ENCODE assay signal across 1 cellular context in genomic region chr3:4983739-4984510, GRCh38.
A peak's percentile ranks its signal among the peaks of the same experiment; 100 is the strongest.
TF ChIP-seq lines count a peak whose summit lies in the region.

No MANE protein-coding gene starts in this region.

TF ChIP-seq in K562, 482 proteins besides CTCF, POLR2A, EP300 and RAD21 (continued from another document and continues in another):
- no peak for TF ChIP-seq CUX1 (CRISPR knock-in tag; IDR thresholded peaks at IDR 0.05)
- TF ChIP-seq ZSCAN29 (IDR thresholded peaks at IDR 0.05): no peak
- no peak for TF ChIP-seq FOS (IDR thresholded peaks at IDR 0.05; ENCODE audit: extremely low read depth, insufficient read length)
- TF ChIP-seq JUN (IDR thresholded peaks at IDR 0.05; ENCODE audit: borderline replicate concordance, low read depth, low read length): no peak
- no peak for TF ChIP-seq JUN (CRISPR knock-in tag; IDR thresholded peaks at IDR 0.05; ENCODE audit: borderline replicate concordance)
- TF ChIP-seq ZNF717 (CRISPR knock-in tag; IDR thresholded peaks at IDR 0.05): no peak
- TF ChIP-seq FOXA1 (IDR thresholded peaks at IDR 0.05; ENCODE audit: borderline replicate concordance): no peak
- TF ChIP-seq GABPB2 (CRISPR knock-in tag; conservative IDR thresholded peaks at IDR 0.05): no peak
- TF ChIP-seq ARID3A (IDR thresholded peaks at IDR 0.05; ENCODE audit: borderline replicate concordance, low read depth, low read length): no peak
- TF ChIP-seq ESRRA (IDR thresholded peaks at IDR 0.05; ENCODE audit: borderline replicate concordance, low read depth): no peak
- TF ChIP-seq CBFA2T2 (conservative IDR thresholded peaks at IDR 0.05): no peak
- TF ChIP-seq SIN3A (IDR thresholded peaks at IDR 0.05; ENCODE audit: borderline replicate concordance in 2 of 2, control insufficient read depth in 1 of 2, low read depth in 2 of 2, low read length in 2 of 2): peak; percentile 66 to 74; a peak in 2 of 4 replicates
- peak; percentile 77 for TF ChIP-seq ZBTB7A (IDR thresholded peaks at IDR 0.05; ENCODE audit: borderline replicate concordance, control insufficient read depth, low read depth, low read length)
- TF ChIP-seq NFATC3 (IDR thresholded peaks at IDR 0.05): no peak
- no peak for TF ChIP-seq NR2F6 (CRISPR knock-in tag; IDR thresholded peaks at IDR 0.05)
- no peak for TF ChIP-seq SIX5 (IDR thresholded peaks at IDR 0.05; ENCODE audit: borderline replicate concordance in 1 of 2, insufficient read depth in 1 of 2, low read depth in 1 of 2, low read length in 2 of 2)
- no peak for TF ChIP-seq THRA (IDR thresholded peaks at IDR 0.05)
- no peak for TF ChIP-seq ZNF77 (CRISPR knock-in tag; IDR thresholded peaks at IDR 0.05)
- no peak for TF ChIP-seq KDM2B (CRISPR knock-in tag; IDR thresholded peaks at IDR 0.05)
- TF ChIP-seq NBN (IDR thresholded peaks at IDR 0.05; ENCODE audit: low read depth): peak; percentile 9; the same call in 1 of the 2 replicates
- TF ChIP-seq THAP12 (CRISPR knock-in tag; IDR thresholded peaks at IDR 0.05): no peak
- TF ChIP-seq HES1 (IDR thresholded peaks at IDR 0.05; ENCODE audit: low read depth): no peak
- TF ChIP-seq NKRF (IDR thresholded peaks at IDR 0.05; ENCODE audit: borderline replicate concordance): peak; percentile 78
- no peak for TF ChIP-seq ZNF224 (CRISPR knock-in tag; IDR thresholded peaks at IDR 0.05)
- TF ChIP-seq PHF8 (IDR thresholded peaks at IDR 0.05; ENCODE audit: borderline replicate concordance, low read length): no peak
- no peak; the same call in 1 of the 2 replicates for TF ChIP-seq MIER1 (IDR thresholded peaks at IDR 0.05; ENCODE audit: low read depth)
- TF ChIP-seq EGR1 (conservative IDR thresholded peaks at IDR 0.05): no peak
- TF ChIP-seq MXI1 (IDR thresholded peaks at IDR 0.05; ENCODE audit: low read depth, low read length): no peak
- TF ChIP-seq RBM15 (IDR thresholded peaks at IDR 0.05; ENCODE audit: insufficient read depth, low read length): no peak
- no peak for TF ChIP-seq ZFX (CRISPR knock-in tag; IDR thresholded peaks at IDR 0.05)
- TF ChIP-seq ZNF696 (CRISPR knock-in tag; conservative IDR thresholded peaks at IDR 0.05): no peak
- no peak for TF ChIP-seq ZC3H11A (IDR thresholded peaks at IDR 0.05; ENCODE audit: low read depth, low read length)
- no peak for TF ChIP-seq IRF1 (CRISPR knock-in tag; IDR thresholded peaks at IDR 0.05; ENCODE audit: borderline replicate concordance)
- 0 out of 2 replicates have a peak, but pooled peaks have one; percentile 11 for TF ChIP-seq ZBTB17 (CRISPR knock-in tag; IDR thresholded peaks at IDR 0.05)
- no peak for TF ChIP-seq OTX1 (CRISPR knock-in tag; IDR thresholded peaks at IDR 0.05)
- TF ChIP-seq ADNP (tag; IDR thresholded peaks at IDR 0.05): no peak
- TF ChIP-seq SAP30 (IDR thresholded peaks at IDR 0.05; ENCODE audit: borderline replicate concordance, insufficient read depth, low read depth, low read length, poor library complexity, severe bottlenecking): no peak
- TF ChIP-seq MECOM (CRISPR knock-in tag; IDR thresholded peaks at IDR 0.05): no peak
- peak in 1 of 2 experiments; percentile 13 for TF ChIP-seq AFF1 (IDR thresholded peaks at IDR 0.05; ENCODE audit: low read depth in 1 of 2, partially characterized antibody in 2 of 2)
- 0 out of 2 replicates have a peak, but pooled peaks have one; percentile 12 for TF ChIP-seq SOX6 (IDR thresholded peaks at IDR 0.05)
- TF ChIP-seq MED1 (CRISPR knock-in tag; IDR thresholded peaks at IDR 0.05; ENCODE audit: borderline replicate concordance): no peak
- TF ChIP-seq SP1 (CRISPR knock-in tag; IDR thresholded peaks at IDR 0.05): no peak
- no peak for TF ChIP-seq ZNF507 (tag; conservative IDR thresholded peaks at IDR 0.05)
- TF ChIP-seq HEY1 (CRISPR knock-in tag; IDR thresholded peaks at IDR 0.05; ENCODE audit: borderline replicate concordance): no peak
- no peak; the same call in 1 of the 2 replicates for TF ChIP-seq FOXO4 (CRISPR knock-in tag; IDR thresholded peaks at IDR 0.05)
- TF ChIP-seq EHMT2 (IDR thresholded peaks at IDR 0.05): no peak
